ENCODE assay signal across 8 cellular contexts in the genomic region with DNA sequence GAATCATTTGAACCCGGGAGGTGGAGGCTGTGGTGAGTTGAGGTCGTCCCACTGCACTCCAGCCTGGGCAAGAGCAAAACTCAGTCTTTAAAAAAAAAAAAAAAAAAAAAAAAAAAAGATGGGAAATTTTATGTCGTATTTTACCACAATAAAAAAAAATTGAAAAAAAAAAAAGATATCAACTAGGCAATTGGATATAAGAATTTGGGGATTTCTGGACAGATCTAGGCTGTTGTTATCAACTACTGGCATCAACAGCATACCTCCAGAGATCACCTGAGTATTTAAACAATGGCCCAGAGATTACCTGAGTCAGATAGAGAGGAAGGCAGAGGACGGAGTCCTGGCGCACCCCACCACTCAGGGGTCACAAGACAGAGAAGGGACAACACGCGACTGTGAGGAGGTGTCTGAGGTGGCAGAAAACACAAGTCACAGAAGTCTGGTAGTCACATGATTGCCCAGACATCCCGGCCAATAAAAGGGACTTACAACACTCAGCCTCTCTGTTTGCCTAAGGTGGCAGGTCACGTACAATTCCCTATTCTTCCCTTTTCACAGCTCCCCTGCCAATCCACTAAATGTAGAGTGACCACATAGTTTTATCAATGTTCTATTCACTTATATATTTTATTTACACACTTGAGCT. TPM values are rescaled to one million over a fixed set of nuclear protein-coding genes. Genes with fewer than 3 reads are reported as not detected.
DNase-seq lines count a peak whose midpoint lies in the region; ATAC-seq and TF ChIP-seq lines count a peak whose summit lies in the region.

No MANE protein-coding gene starts in this region.

- H3K4me1 ChIP-seq in left ventricle myocardium inferior (peaks cover 32% of the 10 kb centered on the region), right atrium auricular region (peaks cover 0 to 19% of the 10 kb centered on the region in 2 donors), liver (ENCODE audit: control insufficient read depth in 4 of 4, insufficient read depth in 4 of 4, low read length in 3 of 4) (peaks cover 3 to 33% (median 28%) of the 10 kb centered on the region in 4 donors)

- no peaks in the 10 kb centered on the region for H3K9me3 Mint-ChIP-seq in activated T-helper 2 cell treated with anti-CD3 and anti-CD28 coated beads, Interferon-gamma antibody, Interleukin-2, Interleukin-4, amounts not matched to agents 10 μg/mL and 5 μg/mL and 100 μg/mL, durations not matched to agents 14 hours and 24 hours and 36 hours

- ATAC-seq in HG03571 (IDR thresholded peaks at IDR 0.05; ENCODE audit: unreplicated experiment) = no peak

- no peak for TF ChIP-seq RAD21 in liver (IDR thresholded peaks at IDR 0.05)

- H3K27me3 ChIP-seq in left ventricle myocardium inferior (ENCODE audit: low read depth) = no peaks in the 10 kb centered on the region
- no peaks in the 10 kb centered on the region for H3K27me3 ChIP-seq in right atrium auricular region
- H3K27me3 ChIP-seq in liver (ENCODE audit: control insufficient read depth in 4 of 4, insufficient read depth in 4 of 4, low read length in 3 of 4) = no peaks in the 10 kb centered on the region
- no peaks in the 10 kb centered on the region; the same call in 1 of the 2 replicates for H3K27me3 ChIP-seq in H7 (ENCODE audit: control insufficient read depth, insufficient read depth, low read length)

- H3K9me3 ChIP-seq in left ventricle myocardium inferior (replicated peaks) = no peaks in the 10 kb centered on the region
- no peaks in the 10 kb centered on the region for H3K9me3 ChIP-seq in right atrium auricular region
- no peaks in the 10 kb centered on the region for H3K9me3 ChIP-seq in liver (ENCODE audit: control insufficient read depth in 4 of 4, low read length in 3 of 4)

- H3K27ac Mint-ChIP-seq in activated T-helper 2 cell treated with anti-CD3 and anti-CD28 coated beads, Interferon-gamma antibody, Interleukin-2, Interleukin-4, amounts not matched to agents 10 μg/mL and 5 μg/mL and 100 μg/mL, durations not matched to agents 14 hours and 24 hours and 36 hours = no peak overlapping the region

- intact Hi-C loops in left ventricle myocardium inferior (cut with micrococcal nuclease) = no loop called here
- intact Hi-C loops in activated T-helper 2 cell treated with anti-CD3 and anti-CD28 coated beads, Interferon-gamma antibody, Interleukin-2, Interleukin-4, amounts not matched to agents 10 μg/mL and 5 μg/mL and 100 μg/mL, durations not matched to agents 14 hours and 24 hours and 36 hours (cut with micrococcal nuclease) = loop anchor here (10.0 kb wide), 1 partner anchor 399 kb away; no protein-coding TSS in a partner anchor

- WGBS in liver = 40% methylated on average over 9 of the region's 9 CpGs

- no peaks in the 10 kb centered on the region for H3K27me3 Mint-ChIP-seq in activated T-helper 2 cell treated with anti-CD3 and anti-CD28 coated beads, Interferon-gamma antibody, Interleukin-2, Interleukin-4, amounts not matched to agents 10 μg/mL and 5 μg/mL and 100 μg/mL, durations not matched to agents 14 hours and 24 hours and 36 hours (ENCODE audit: low read depth)

- no peak overlapping the region for H3K9ac ChIP-seq in liver (ENCODE audit: low read depth in 1 of 2, low read length in 2 of 2)

- H3K4me3 ChIP-seq in left ventricle myocardium inferior (peak overlapping the region; percentile 98), right atrium auricular region (peak overlapping the region in 1 of 2 donors; percentile 93), liver (ENCODE audit: low read depth in 1 of 3, low read length in 3 of 3) (peak overlapping the region; percentile 5 to 79 (median 18)), H7 (ENCODE audit: insufficient read depth, low read depth, low read length) (no peak overlapping the region)

- DNase-seq in left ventricle myocardium inferior (no peak), right atrium auricular region (ENCODE audit: low spot score) (no peak), H7 (no peak), occipital lobe (lab: John Stamatoyannopoulos, UW) (no peak), foreskin melanocyte (no peak)
- no peak for DNase-seq in activated T-helper 2 cell treated with anti-CD3 and anti-CD28 coated beads, Interferon-gamma antibody, Interleukin-2, Interleukin-4, amounts not matched to agents 10 μg/mL and 5 μg/mL and 100 μg/mL, durations not matched to agents 14 hours and 24 hours and 36 hours (ENCODE audit: low spot score)

- peaks cover 27% of the 10 kb centered on the region for H3K36me3 ChIP-seq in left ventricle myocardium inferior
- peaks cover 9% of the 10 kb centered on the region for H3K36me3 ChIP-seq in right atrium auricular region
- H3K36me3 ChIP-seq in liver (ENCODE audit: control insufficient read depth in 4 of 4, insufficient read depth in 3 of 4, low read depth in 1 of 4, low read length in 3 of 4) = no peaks in the 10 kb centered on the region
- peaks cover 4% of the 10 kb centered on the region for H3K36me3 ChIP-seq in H7 (replicated peaks; ENCODE audit: control insufficient read depth, insufficient read depth, low read length)

- TF ChIP-seq CTCF in left ventricle myocardium inferior (IDR thresholded peaks at IDR 0.05; ENCODE audit: borderline replicate concordance) (no peak), right atrium auricular region (IDR thresholded peaks at IDR 0.05) (no peak), liver (IDR thresholded peaks at IDR 0.05; ENCODE audit: low read depth, low read length, missing input control) (no peak)

- peaks cover 18% of the 10 kb centered on the region for H3K36me3 Mint-ChIP-seq in activated T-helper 2 cell treated with anti-CD3 and anti-CD28 coated beads, Interferon-gamma antibody, Interleukin-2, Interleukin-4, amounts not matched to agents 10 μg/mL and 5 μg/mL and 100 μg/mL, durations not matched to agents 14 hours and 24 hours and 36 hours (ENCODE audit: low read depth)

- H3K27ac ChIP-seq in left ventricle myocardium inferior (replicated peaks) (peak overlapping the region; percentile 87), right atrium auricular region (no peak overlapping the region), liver (ENCODE audit: low read depth in 1 of 2, low read length in 2 of 2) (peak overlapping the region in 1 of 2 donors; percentile 34)

- H3K4me3 Mint-ChIP-seq in activated T-helper 2 cell treated with anti-CD3 and anti-CD28 coated beads, Interferon-gamma antibody, Interleukin-2, Interleukin-4, amounts not matched to agents 10 μg/mL and 5 μg/mL and 100 μg/mL, durations not matched to agents 14 hours and 24 hours and 36 hours (ENCODE audit: low read depth) = peak overlapping the region; percentile 87

- H3K4me1 Mint-ChIP-seq in activated T-helper 2 cell treated with anti-CD3 and anti-CD28 coated beads, Interferon-gamma antibody, Interleukin-2, Interleukin-4, amounts not matched to agents 10 μg/mL and 5 μg/mL and 100 μg/mL, durations not matched to agents 14 hours and 24 hours and 36 hours (ENCODE audit: low read depth) = peaks cover 18% of the 10 kb centered on the region

TF ChIP-seq in liver, 16 proteins besides CTCF, POLR2A, EP300 and RAD21 (continues in another document):
- peak; percentile 89 for TF ChIP-seq NR2F2 (IDR thresholded peaks at IDR 0.05)
- TF ChIP-seq ATF3 (IDR thresholded peaks at IDR 0.05) = no peak
- TF ChIP-seq HNF4A (conservative IDR thresholded peaks at IDR 0.05) = peak in 1 of 2 donors; percentile 45
- TF ChIP-seq TAF1 (conservative IDR thresholded peaks at IDR 0.05) = no peak
- TF ChIP-seq JUND (IDR thresholded peaks at IDR 0.05) = no peak
- no peak for TF ChIP-seq HNF4G (IDR thresholded peaks at IDR 0.05)
- no peak for TF ChIP-seq FOXA1 (IDR thresholded peaks at IDR 0.05)
- peak; percentile 60 for TF ChIP-seq FOXA2 (IDR thresholded peaks at IDR 0.05)

RNA-seq across cellular contexts. Expression of gene SPRING1, which starts 1.8 kb away (rescaled TPM):
- total RNA-seq in left ventricle myocardium inferior = 11.0 TPM
- total RNA-seq in right atrium auricular region = 10 to 100 TPM in 1 of 2 donors, 1 to 10 TPM in 1; 9.4 to 12.0 TPM
- total RNA-seq in activated T-helper 2 cell treated with anti-CD3 and anti-CD28 coated beads, Interferon-gamma antibody, Interleukin-2, Interleukin-4, amounts not matched to agents 10 μg/mL and 5 μg/mL and 100 μg/mL, durations not matched to agents 14 hours and 24 hours and 36 hours = 32.4 and 36.1 TPM in 2 replicates
- total RNA-seq in liver = 10 to 100 TPM in 1 of 2 donors, 1 to 10 TPM in 1; 8.1 to 11.7 TPM
- polyA plus RNA-seq in liver = 1 to 10 TPM; 6.0 to 8.7 TPM
- 51.8 and 51.9 TPM in 2 replicates for total RNA-seq in H7 (2014; rRNA removed; shearing (Covaris generic))
- total RNA-seq in occipital lobe = 27.6 TPM

RNA-seq across cellular contexts. Expression of gene RNFT2, which starts 2.0 kb away (rescaled TPM):
- 0.66 TPM for total RNA-seq in left ventricle myocardium inferior
- total RNA-seq in right atrium auricular region = 1 to 10 TPM in 1 of 2 donors, under 1 TPM in 1; 0.89 to 1.1 TPM
- 11.0 and 14.4 TPM in 2 replicates for total RNA-seq in activated T-helper 2 cell treated with anti-CD3 and anti-CD28 coated beads, Interferon-gamma antibody, Interleukin-2, Interleukin-4, amounts not matched to agents 10 μg/mL and 5 μg/mL and 100 μg/mL, durations not matched to agents 14 hours and 24 hours and 36 hours
- total RNA-seq in liver = 1 to 10 TPM in 1 of 2 donors, under 1 TPM in 1; 0.17 to 1.4 TPM
- polyA plus RNA-seq in liver = under 1 TPM; 0.13 to 0.22 TPM
- 10.8 and 15.4 TPM in 2 replicates for total RNA-seq in H7 (2014; rRNA removed; shearing (Covaris generic))
- 36.0 TPM for total RNA-seq in occipital lobe
